In the genomic region with DNA sequence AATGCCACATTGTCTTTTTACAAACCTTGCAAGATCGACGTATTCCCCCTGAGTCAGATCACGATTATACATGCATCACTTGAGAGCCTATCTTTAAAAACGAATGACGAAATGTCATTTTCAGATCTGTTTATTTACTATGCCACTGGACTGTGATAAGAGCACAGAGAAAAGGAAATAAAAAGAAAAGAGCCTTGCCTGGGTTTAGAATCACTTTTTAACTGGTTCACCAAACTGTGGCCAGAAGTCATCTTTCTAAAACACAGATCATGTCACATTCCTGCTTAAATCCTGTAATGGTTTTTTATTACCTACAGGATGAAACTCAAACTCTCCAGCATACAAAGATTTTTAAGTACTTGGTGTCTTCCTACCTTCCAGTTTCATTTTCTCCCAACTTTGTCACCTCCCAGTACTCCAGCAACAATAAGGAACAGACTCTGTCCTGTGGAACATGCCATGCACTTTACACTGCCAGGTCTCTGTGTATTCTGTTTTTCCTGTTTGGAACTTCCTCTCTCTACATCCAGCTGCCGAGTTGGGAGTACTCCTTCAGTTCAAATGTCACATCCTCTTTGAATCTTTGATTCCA, we compare ENCODE assay signal across 14 cellular contexts.
DNase-seq lines count a peak whose midpoint lies in the region; ATAC-seq, FAIRE-seq and TF ChIP-seq lines count a peak whose summit lies in the region.
"Had no signal": no experiment of that assay in that cellular context is flagged by ENCODE, and none has a peak within 500 bp of the region (broad histone marks: within the 10 kb centered on the region; RNA-seq: fewer than 3 reads in every experiment).

No MANE protein-coding gene starts in this region.

- H3K4me3 ChIP-seq in A549 = no peak overlapping the region
- H3K4me3 ChIP-seq in PC-9 = no peak overlapping the region
- H3K4me3 ChIP-seq: cardiac muscle cell had no signal

- H3K79me2 ChIP-seq in PC-9 (ENCODE audit: low read depth) = no peaks in the 10 kb centered on the region

- DNase-seq in A549 (ENCODE audit: low read depth in 1 of 2, low spot score in 1 of 2) (no peak), PC-9 (no peak), kidney glomerular epithelial cell (lab: John Stamatoyannopoulos, UW) (peak; percentile 48), retina (no peak)
- no peak for DNase-seq in stimulated activated CD4-positive, alpha-beta T cell treated with anti-CD3 and anti-CD28 coated beads, Interleukin-12 subunit alpha, Interleukin-12 subunit beta, amount 100 ng/mL, for 4 hours
- DNase-seq: activated T-cell treated with anti-CD3 and anti-CD28 coated beads for 4 hours; BE2C; occipital lobe; stimulated activated CD4-positive, alpha-beta T cell treated with anti-CD3 and anti-CD28 coated beads, Interleukin-4, amount 100 ng/mL, for 1 hour had no signal

- no peaks in the 10 kb centered on the region for H3K9me3 ChIP-seq in A549
- H3K9me3 ChIP-seq in PC-9 (ENCODE audit: insufficient read depth, low read depth) = no peaks in the 10 kb centered on the region
- H3K9me3 ChIP-seq: BE2C had no signal

- FAIRE-seq in A549 (lab: Jason Lieb, UNC) (no peak), G401.6 (lab: Jason Lieb, UNC) (peak; percentile 49)
- FAIRE-seq: keratinocyte had no signal

- CTCF ChIA-PET in A549 (lab: Yijun Ruan, JAX) (interaction anchor here (0.8 to 1.4 kb wide), 5 partner anchors 10 to 394 kb away, joined by 3 read pairs; no protein-coding TSS in a partner anchor), PC-9 (lab: Charles Lee) (no interaction called here)

- H2AFZ ChIP-seq in PC-9 = 0 out of 2 replicates have a peak overlapping the region, but pooled peaks have one; percentile 1

- no TSS peak for BruUV-seq in PC-9 (replicated peaks; lab: Mats Ljungman, UMichigan)

- H3K27ac ChIP-seq in A549 (no peak overlapping the region), PC-9 (no peak overlapping the region)
- H3K27ac ChIP-seq: cardiac muscle cell had no signal

- 26% methylated on average over 6 of the region's 6 CpGs for WGBS in A549 (ENCODE audit: missing lambda C conversion rate)

- H3K27me3 ChIP-seq in PC-9 (ENCODE audit: insufficient read depth, low read depth) = no peaks in the 10 kb centered on the region

- H3K9me2 ChIP-seq in PC-9 (ENCODE audit: insufficient read depth) = no peaks in the 10 kb centered on the region; the same call in 1 of the 2 replicates

- TF ChIP-seq EP300 in A549 (IDR thresholded peaks at IDR 0.05) = no peak

- TF ChIP-seq CTCF in A549 (IDR thresholded peaks at IDR 0.05) (no peak), PC-9 (conservative IDR thresholded peaks at IDR 0.05) (no peak)

- ATAC-seq in A549 = peak in 1 of 2 experiments; percentile 59; a peak in 3 of 6 replicates
- ATAC-seq in GM21528 (IDR thresholded peaks at IDR 0.05; ENCODE audit: low FRiP score, unreplicated experiment) = no peak
- ATAC-seq in HG03196 (IDR thresholded peaks at IDR 0.05; ENCODE audit: unreplicated experiment) = no peak

- intact Hi-C loops in PC-9 (cut with micrococcal nuclease; ENCODE audit: unreplicated experiment) = loop anchor here (5.0 kb wide), 1 partner anchor 172 kb away; no protein-coding TSS in a partner anchor

- H4K20me1 ChIP-seq in PC-9 (ENCODE audit: insufficient read depth) = no peaks in the 10 kb centered on the region

- TF ChIP-seq POLR2A in A549 (IDR thresholded peaks at IDR 0.05; ENCODE audit: low read length) = no peak

- no peaks in the 10 kb centered on the region for H3K36me3 ChIP-seq in PC-9 (ENCODE audit: low read depth)
- H3K36me3 ChIP-seq: BE2C, cardiac muscle cell had no signal

- H3K4me1 ChIP-seq in A549 (peaks cover 10% of the 10 kb centered on the region), PC-9 (replicated peaks; ENCODE audit: insufficient read depth) (peaks cover 7% of the 10 kb centered on the region; the same call in 1 of the 2 replicates)
- H3K4me1 ChIP-seq: BE2C had no signal

- H3K4me2 ChIP-seq in A549 (peak overlapping the region; percentile 56), PC-9 (peak overlapping the region; percentile 53)

- no peaks in the 10 kb centered on the region for H3F3A ChIP-seq in PC-9 (ENCODE audit: insufficient read depth, low read depth)

- POLR2A ChIA-PET in A549 (lab: Yijun Ruan, JAX) (no interaction called here), PC-9 (lab: Charles Lee; ENCODE audit: unreplicated experiment) (no interaction called here)

- TF ChIP-seq RAD21 in A549 (conservative IDR thresholded peaks at IDR 0.05 in 1 of 2, IDR thresholded peaks at IDR 0.05 in 1 of 2) = no peak

TF ChIP-seq in A549, 52 proteins besides CTCF, POLR2A, EP300 and RAD21:
- TF ChIP-seq, protein P1, sequence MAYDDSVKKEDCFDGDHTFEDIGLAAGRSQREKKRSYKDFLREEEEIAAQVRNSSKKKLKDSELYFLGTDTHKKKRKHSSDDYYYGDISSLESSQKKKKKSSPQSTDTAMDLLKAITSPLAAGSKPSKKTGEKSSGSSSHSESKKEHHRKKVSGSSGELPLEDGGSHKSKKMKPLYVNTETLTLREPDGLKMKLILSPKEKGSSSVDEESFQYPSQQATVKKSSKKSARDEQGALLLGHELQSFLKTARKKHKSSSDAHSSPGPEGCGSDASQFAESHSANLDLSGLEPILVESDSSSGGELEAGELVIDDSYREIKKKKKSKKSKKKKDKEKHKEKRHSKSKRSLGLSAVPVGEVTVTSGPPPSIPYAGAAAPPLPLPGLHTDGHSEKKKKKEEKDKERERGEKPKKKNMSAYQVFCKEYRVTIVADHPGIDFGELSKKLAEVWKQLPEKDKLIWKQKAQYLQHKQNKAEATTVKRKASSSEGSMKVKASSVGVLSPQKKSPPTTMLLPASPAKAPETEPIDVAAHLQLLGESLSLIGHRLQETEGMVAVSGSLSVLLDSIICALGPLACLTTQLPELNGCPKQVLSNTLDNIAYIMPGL (CRISPR knock-in tag; IDR thresholded peaks at IDR 0.05; ENCODE audit: borderline replicate concordance) = no peak
- TF ChIP-seq RNF2 (IDR thresholded peaks at IDR 0.05; ENCODE audit: borderline replicate concordance, low read depth) (no peak), EHMT2 (IDR thresholded peaks at IDR 0.05; ENCODE audit: low read depth) (no peak), POLR2AphosphoS2 (conservative IDR thresholded peaks at IDR 0.05; ENCODE audit: low read length) (no peak), ZNF302 (CRISPR knock-in tag; IDR thresholded peaks at IDR 0.05) (no peak), ZC3H11A (IDR thresholded peaks at IDR 0.05) (no peak), KDM1A (IDR thresholded peaks at IDR 0.05; ENCODE audit: low read depth) (no peak), TFCP2L1 (CRISPR knock-in tag; IDR thresholded peaks at IDR 0.05) (no peak)
- TF ChIP-seq, protein P2, sequence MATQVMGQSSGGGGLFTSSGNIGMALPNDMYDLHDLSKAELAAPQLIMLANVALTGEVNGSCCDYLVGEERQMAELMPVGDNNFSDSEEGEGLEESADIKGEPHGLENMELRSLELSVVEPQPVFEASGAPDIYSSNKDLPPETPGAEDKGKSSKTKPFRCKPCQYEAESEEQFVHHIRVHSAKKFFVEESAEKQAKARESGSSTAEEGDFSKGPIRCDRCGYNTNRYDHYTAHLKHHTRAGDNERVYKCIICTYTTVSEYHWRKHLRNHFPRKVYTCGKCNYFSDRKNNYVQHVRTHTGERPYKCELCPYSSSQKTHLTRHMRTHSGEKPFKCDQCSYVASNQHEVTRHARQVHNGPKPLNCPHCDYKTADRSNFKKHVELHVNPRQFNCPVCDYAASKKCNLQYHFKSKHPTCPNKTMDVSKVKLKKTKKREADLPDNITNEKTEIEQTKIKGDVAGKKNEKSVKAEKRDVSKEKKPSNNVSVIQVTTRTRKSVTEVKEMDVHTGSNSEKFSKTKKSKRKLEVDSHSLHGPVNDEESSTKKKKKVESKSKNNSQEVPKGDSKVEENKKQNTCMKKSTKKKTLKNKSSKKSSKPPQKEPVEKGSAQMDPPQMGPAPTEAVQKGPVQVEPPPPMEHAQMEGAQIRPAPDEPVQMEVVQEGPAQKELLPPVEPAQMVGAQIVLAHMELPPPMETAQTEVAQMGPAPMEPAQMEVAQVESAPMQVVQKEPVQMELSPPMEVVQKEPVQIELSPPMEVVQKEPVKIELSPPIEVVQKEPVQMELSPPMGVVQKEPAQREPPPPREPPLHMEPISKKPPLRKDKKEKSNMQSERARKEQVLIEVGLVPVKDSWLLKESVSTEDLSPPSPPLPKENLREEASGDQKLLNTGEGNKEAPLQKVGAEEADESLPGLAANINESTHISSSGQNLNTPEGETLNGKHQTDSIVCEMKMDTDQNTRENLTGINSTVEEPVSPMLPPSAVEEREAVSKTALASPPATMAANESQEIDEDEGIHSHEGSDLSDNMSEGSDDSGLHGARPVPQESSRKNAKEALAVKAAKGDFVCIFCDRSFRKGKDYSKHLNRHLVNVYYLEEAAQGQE (IDR thresholded peaks at IDR 0.05) = no peak
